ENCODE assay signal across 21 cellular contexts in genomic region chr12:664779-665092, GRCh38.
"Had no signal": no experiment of that assay in that cellular context is flagged by ENCODE, and none has a peak within 500 bp of the region (broad histone marks: within the 10 kb centered on the region; RNA-seq: fewer than 3 reads in every experiment).

No MANE protein-coding gene starts in this region.

- ATAC-seq: activated CD8-positive, alpha-beta T cell treated with anti-CD3 and anti-CD28 coated beads, Interleukin-2, amount 10 ng/mL, durations not matched to agents 7 days and 5 days; mucosa of descending colon; WTC11 had no signal

- FAIRE-seq: endothelial cell of umbilical vein, kidney, TTC549 had no signal

- DNase-seq: activated CD4-positive, alpha-beta T cell treated with anti-CD3 and anti-CD28 coated beads for 4 hours; activated CD8-positive, alpha-beta T cell treated with anti-CD3 and anti-CD28 coated beads, Interleukin-2, amount 10 ng/mL, durations not matched to agents 7 days and 5 days; activated naive CD4-positive, alpha-beta T cell treated with anti-CD3 and anti-CD28 coated beads for 36 hours; cortex of kidney; effector CD8-positive, alpha-beta T cell; foreskin fibroblast; hypothalamus; kidney; left ventricle myocardium inferior; mucosa of descending colon; stimulated activated CD4-positive, alpha-beta T cell treated with anti-CD3 and anti-CD28 coated beads, Interleukin-4, amount 100 ng/mL, for 24 hours; stimulated activated naive CD4-positive, alpha-beta T cell treated with Interleukin-2 at 50 U/mL for 16 hours; upper lobe of left lung had no signal

- H3K4me3 Mint-ChIP-seq: activated CD8-positive, alpha-beta T cell treated with anti-CD3 and anti-CD28 coated beads, Interleukin-2, amount 10 ng/mL, durations not matched to agents 7 days and 5 days; activated naive CD4-positive, alpha-beta T cell treated with anti-CD3 and anti-CD28 coated beads for 36 hours; memory B cell; WTC11 had no signal

- H3K27ac Mint-ChIP-seq: activated CD8-positive, alpha-beta T cell treated with anti-CD3 and anti-CD28 coated beads, Interleukin-2, amount 10 ng/mL, durations not matched to agents 7 days and 5 days; activated naive CD4-positive, alpha-beta T cell treated with anti-CD3 and anti-CD28 coated beads for 36 hours; activated T-helper 2 cell treated with anti-CD3 and anti-CD28 coated beads, Interferon-gamma antibody, Interleukin-2, Interleukin-4, amounts not matched to agents 10 μg/mL and 5 μg/mL and 100 μg/mL, durations not matched to agents 14 hours and 24 hours and 36 hours; memory B cell; WTC11 had no signal

- H3K9me3 Mint-ChIP-seq: activated naive CD4-positive, alpha-beta T cell treated with anti-CD3 and anti-CD28 coated beads for 36 hours; activated T-helper 2 cell treated with anti-CD3 and anti-CD28 coated beads, Interferon-gamma antibody, Interleukin-2, Interleukin-4, amounts not matched to agents 10 μg/mL and 5 μg/mL and 100 μg/mL, durations not matched to agents 14 hours and 24 hours and 36 hours; memory B cell; naive thymus-derived CD4-positive, alpha-beta T cell; WTC11 had no signal

- H3K4me3 ChIP-seq: left ventricle myocardium inferior, mucosa of descending colon, right atrium auricular region, skin epidermis, upper lobe of left lung had no signal

- H3K36me3 ChIP-seq: left ventricle myocardium inferior, right atrium auricular region, upper lobe of left lung had no signal

- H3K36me3 Mint-ChIP-seq: memory B cell; naive thymus-derived CD4-positive, alpha-beta T cell; WTC11 had no signal

- H3K27ac ChIP-seq: right atrium auricular region, upper lobe of left lung had no signal

- H3K27me3 ChIP-seq: right atrium auricular region, upper lobe of left lung had no signal

- H3K9me3 ChIP-seq: left ventricle myocardium inferior, mucosa of descending colon, right atrium auricular region, upper lobe of left lung had no signal

- H3K27me3 Mint-ChIP-seq: memory B cell had no signal
